19 cellular contexts compared by ENCODE assay signal in genomic region chr20:40493551-40493950, GRCh38.
DNase-seq lines count a peak whose midpoint lies in the region; ATAC-seq and TF ChIP-seq lines count a peak whose summit lies in the region.
"Had no signal": no experiment of that assay in that cellular context is flagged by ENCODE, and none has a peak within 500 bp of the region (broad histone marks: within the 10 kb centered on the region; RNA-seq: fewer than 3 reads in every experiment).

No MANE protein-coding gene starts in this region.

- intact Hi-C loops in left ventricle myocardium superior (cut with micrococcal nuclease) (no loop called here), Right ventricle myocardium superior (cut with DNase I) (no loop called here)

- 73 to 88% methylated on average over 2 to 3 of the region's 3 CpGs for WGBS in gastroesophageal sphincter (ENCODE audit: low coverage in 1 of 2), 2 donors

- no peak for TF ChIP-seq CTCF in gastroesophageal sphincter (IDR thresholded peaks at IDR 0.05)
- TF ChIP-seq CTCF in BE2C (IDR thresholded peaks at IDR 0.05; ENCODE audit: low read depth, low read length) = no peak

- peaks cover 0 to 3% (median 0%) of the 10 kb centered on the region in 3 donors for H3K4me1 ChIP-seq in gastroesophageal sphincter
- no peaks in the 10 kb centered on the region for H3K4me1 ChIP-seq in BE2C
- H3K4me1 ChIP-seq: body of pancreas, HAP-1, transverse colon had no signal

- H3K27me3 ChIP-seq in gastroesophageal sphincter = peaks cover 8% of the 10 kb centered on the region
- no peaks in the 10 kb centered on the region for H3K27me3 ChIP-seq in BE2C
- H3K27me3 ChIP-seq: body of pancreas, esophagus muscularis mucosa, SJCRH30, transverse colon had no signal

- TF ChIP-seq POLR2A in gastroesophageal sphincter (IDR thresholded peaks at IDR 0.05) = no peak

- ATAC-seq in left ventricle myocardium superior (peak; percentile 15), Right ventricle myocardium superior (ENCODE audit: poor library complexity) (no peak), gastroesophageal sphincter (no peak), HG03280 (IDR thresholded peaks at IDR 0.05; ENCODE audit: unreplicated experiment) (no peak)
- ATAC-seq: body of pancreas; stimulated activated naive B cell treated with anti-CD40 and anti-IgM and Interleukin-4, amounts not matched to agents 10 μg/mL and 1 μg/mL and 100 μg/mL, for 72 hours had no signal

- H3K36me3 ChIP-seq in gastroesophageal sphincter (no peaks in the 10 kb centered on the region), BE2C (no peaks in the 10 kb centered on the region)
- H3K36me3 ChIP-seq: esophagus muscularis mucosa, HAP-1, SJCRH30, transverse colon had no signal

- DNase-seq in left ventricle myocardium superior (no peak), Right ventricle myocardium superior (no peak), T1000 (lab: John Stamatoyannopoulos, UW) (peak; percentile 49), foreskin melanocyte (peak; percentile 53), NCI-H2171 treated with DMSO at 0.1 percent for 48 hours (lab: John Stamatoyannopoulos, UW) (no peak), BE2C (no peak)
- DNase-seq: activated CD4-positive, alpha-beta T cell treated with anti-CD3 and anti-CD28 coated beads, Interleukin-2, amount 10 ng/mL, durations not matched to agents 7 days and 5 days; activated naive CD4-positive, alpha-beta T cell treated with anti-CD3 and anti-CD28 coated beads, Interleukin-2, amount 50 U/mL, for 16 hours; activated T-cell treated with anti-CD3 and anti-CD28 coated beads, Interleukin-2, amount 50 U/mL, for 1 hour; CD4-positive, CD25-positive, alpha-beta regulatory T cell; SJCRH30; stimulated activated CD4-positive, alpha-beta T cell treated with anti-CD3 and anti-CD28 coated beads, Interleukin-15, amount 100 ng/mL, for 24 hours; stimulated activated naive B cell treated with anti-CD40 and anti-IgM and Interleukin-4, amounts not matched to agents 10 μg/mL and 1 μg/mL and 100 μg/mL, for 72 hours had no signal

- no peak overlapping the region for H3K4me3 ChIP-seq in gastroesophageal sphincter
- no peak overlapping the region for H3K4me3 ChIP-seq in BE2C (ENCODE audit: low read depth, low read length)
- H3K4me3 ChIP-seq: body of pancreas, esophagus muscularis mucosa, HAP-1, SJCRH30, transverse colon had no signal

- no peak overlapping the region for H3K27ac ChIP-seq in gastroesophageal sphincter
- H3K27ac ChIP-seq: body of pancreas, esophagus muscularis mucosa, SJCRH30 had no signal

- H3K9me3 ChIP-seq in gastroesophageal sphincter (no peaks in the 10 kb centered on the region), BE2C (no peaks in the 10 kb centered on the region)
- H3K9me3 ChIP-seq: body of pancreas, esophagus muscularis mucosa, HAP-1, SJCRH30, transverse colon had no signal

- no peak for TF ChIP-seq EP300 in gastroesophageal sphincter (IDR thresholded peaks at IDR 0.05)

Comparison
In these comparisons a context has a peak if more than half of its experiments do, and no peak if none do; other contexts are left out.
1. DNase-seq: peak in T1000 (single experiment) and foreskin melanocyte (single experiment); none in left ventricle myocardium superior (single experiment), Right ventricle myocardium superior (single experiment), NCI-H2171 treated with DMSO at 0.1 percent for 48 hours (single experiment) and BE2C (single experiment).